ENCODE assay signal across 9 cellular contexts in genomic region chr17:2174471-2175293, GRCh38.
DNase-seq lines count a peak whose midpoint lies in the region; ATAC-seq, FAIRE-seq and TF ChIP-seq lines count a peak whose summit lies in the region.
"Had no signal": no experiment of that assay in that cellular context is flagged by ENCODE, and none has a peak within 500 bp of the region (broad histone marks: within the 10 kb centered on the region; RNA-seq: fewer than 3 reads in every experiment).

No MANE protein-coding gene starts in this region.

- H3K9me3 ChIP-seq in astrocyte (ENCODE audit: insufficient read depth, low read depth, low read length): no peaks in the 10 kb centered on the region

- peak overlapping the region; percentile 99 for H3K27ac ChIP-seq in astrocyte (ENCODE audit: low read depth, low read length)

- peaks cover 73% of the 10 kb centered on the region for H3K4me1 ChIP-seq in astrocyte (ENCODE audit: insufficient read depth, low read length)

- peaks cover 29% of the 10 kb centered on the region for H3K36me3 Mint-ChIP-seq in astrocyte (ENCODE audit: low read depth, unreplicated experiment)

- no peak for ATAC-seq in HG03565 (IDR thresholded peaks at IDR 0.05; ENCODE audit: unreplicated experiment)

- peaks cover 7% of the 10 kb centered on the region for H3K36me3 ChIP-seq in astrocyte (ENCODE audit: insufficient read depth, low read length)

- H3K4me3 Mint-ChIP-seq in astrocyte (ENCODE audit: unreplicated experiment): no peak overlapping the region
- H3K4me3 Mint-ChIP-seq: activated naive CD8-positive, alpha-beta T cell had no signal

- no peak overlapping the region for H3K4me3 ChIP-seq in astrocyte (ENCODE audit: insufficient read depth, low read depth, low read length)

- no peaks in the 10 kb centered on the region for H3K9me3 Mint-ChIP-seq in astrocyte (ENCODE audit: unreplicated experiment)

- DNase-seq in HuH-7 (ENCODE audit: low spot score) (peak; percentile 34), astrocyte (ENCODE audit: low read depth) (peak; percentile 97), iPS-NIHi11 (ENCODE audit: low spot score) (peak; percentile 29), smooth muscle cell of the brain vasculature (ENCODE audit: low read depth, low spot score) (peak; percentile 97), NCI-H526 (lab: John Stamatoyannopoulos, UW) (no peak), NOMO-1 treated with DMSO at 0.1 percent for 48 hours (lab: John Stamatoyannopoulos, UW; ENCODE audit: unreplicated experiment) (no peak), GDM1 (lab: John Stamatoyannopoulos, UW) (no peak)

- no peaks in the 10 kb centered on the region for H3K27me3 Mint-ChIP-seq in astrocyte (ENCODE audit: low read depth, unreplicated experiment)
- H3K27me3 Mint-ChIP-seq: activated naive CD8-positive, alpha-beta T cell had no signal

- TF ChIP-seq CTCF in astrocyte (IDR thresholded peaks at IDR 0.05; ENCODE audit: insufficient read depth, low read depth, low read length): no peak

- H4K20me1 ChIP-seq in astrocyte (ENCODE audit: insufficient read depth, low read length): no peaks in the 10 kb centered on the region

- no peaks in the 10 kb centered on the region for H3K27me3 ChIP-seq in astrocyte (ENCODE audit: insufficient read depth, low read length)

- H3K27ac Mint-ChIP-seq in astrocyte (ENCODE audit: unreplicated experiment): peak overlapping the region; percentile 50

- FAIRE-seq in astrocyte (lab: Jason Lieb, UNC): no peak

- peaks cover 26% of the 10 kb centered on the region for H3K79me2 ChIP-seq in astrocyte (ENCODE audit: insufficient read depth, low read length)

- H3K9ac ChIP-seq in astrocyte (ENCODE audit: low read length): peak overlapping the region; percentile 94

- H3K4me2 ChIP-seq in astrocyte (ENCODE audit: low read length): peak overlapping the region; percentile 60

- no peak overlapping the region for H2AFZ ChIP-seq in astrocyte (ENCODE audit: low read depth, low read length)

- peaks cover 64% of the 10 kb centered on the region for H3K4me1 Mint-ChIP-seq in astrocyte (ENCODE audit: low read depth, unreplicated experiment)

Comparison
In these comparisons a context has a peak if more than half of its experiments do, and no peak if none do; other contexts are left out.
1. DNase-seq: peak in HuH-7 (single experiment), astrocyte (single experiment), iPS-NIHi11 (single experiment) and smooth muscle cell of the brain vasculature (single experiment); none in NCI-H526 (0 of 2), NOMO-1 treated with DMSO at 0.1 percent for 48 hours (single experiment) and GDM1 (single experiment).